Comparison of ENCODE assay signal across 8 cellular contexts in genomic region chr15:74907277-74907870, GRCh38. TPM values are rescaled to one million over a fixed set of nuclear protein-coding genes. Genes with fewer than 3 reads are reported as not detected.
DNase-seq lines count a peak whose midpoint lies in the region; ATAC-seq and TF ChIP-seq lines count a peak whose summit lies in the region.

No MANE protein-coding gene starts in this region.

- peak overlapping the region; percentile 96 to 97 for H3K27ac Mint-ChIP-seq in T-cell

- H4K20me1 ChIP-seq in GM23248 (ENCODE audit: insufficient read depth), result 0 out of 2 replicates have a peak, but pooled peaks cover 6% of the 10 kb centered on the region

- no peaks in the 10 kb centered on the region for H3K9me2 ChIP-seq in GM23248 (ENCODE audit: insufficient read depth)

- H3K9ac ChIP-seq in GM23248, result peak overlapping the region; percentile 96
- peak overlapping the region; percentile 67 for H3K9ac ChIP-seq in parathyroid adenoma

- H3K79me2 ChIP-seq in GM23248 (ENCODE audit: insufficient read depth) (peaks cover 37% of the 10 kb centered on the region), parathyroid adenoma (no peaks in the 10 kb centered on the region)

- 59 to 60% methylated on average over 6 of the region's 6 CpGs for WGBS in GM23248 (ENCODE audit: low coverage in 1 of 2, low lambda C conversion rate in 2 of 2, missing lambda C conversion rate in 2 of 2), 2 experiments

- H3K27me3 ChIP-seq in GM23248 (replicated peaks; ENCODE audit: insufficient read depth), result no peaks in the 10 kb centered on the region
- no peaks in the 10 kb centered on the region for H3K27me3 ChIP-seq in parathyroid adenoma (ENCODE audit: control insufficient read depth, insufficient read depth, low read length)

- H3K27ac ChIP-seq in GM23248 (peak overlapping the region; percentile 88), parathyroid adenoma (peak overlapping the region; percentile 90)

- H3K4me3 ChIP-seq in GM23248 (peak overlapping the region; percentile 98), foreskin fibroblast (ENCODE audit: low read depth in 1 of 2, low read length in 2 of 2) (peak overlapping the region; percentile 83 to 90), parathyroid adenoma (ENCODE audit: low read depth, low read length) (peak overlapping the region; percentile 74)

- H3K36me3 ChIP-seq in GM23248 (ENCODE audit: low read depth) (peaks cover 17% of the 10 kb centered on the region), parathyroid adenoma (ENCODE audit: control insufficient read depth, insufficient read depth, low read length) (no peaks in the 10 kb centered on the region)

- H3K9me3 ChIP-seq in GM23248 (ENCODE audit: low read depth) (no peaks in the 10 kb centered on the region), parathyroid adenoma (ENCODE audit: control insufficient read depth, low read length) (no peaks in the 10 kb centered on the region)

- H3K9me3 Mint-ChIP-seq in T-cell, result no peaks in the 10 kb centered on the region

- H3K4me1 Mint-ChIP-seq in T-cell, result peaks cover 35 to 40% (median 38%) of the 10 kb centered on the region in 3 donors

- POLR2A ChIA-PET in T-cell (lab: Charles Lee), result interaction anchor here in 1 of 2 donors (0.5 kb wide), 1 partner anchor 31 kb away, joined by 3 read pairs; the partner anchor contains the start of gene COX5A

- ATAC-seq in T-cell (replicated peaks in 1 of 4) (peak; percentile 3 to 11 (median 7)), HG03095 (IDR thresholded peaks at IDR 0.05; ENCODE audit: unreplicated experiment) (no peak), HG02885 (IDR thresholded peaks at IDR 0.05; ENCODE audit: poor library complexity, unreplicated experiment) (no peak)

- CTCF ChIA-PET in T-cell (lab: Charles Lee), result interaction anchor here in 1 of 2 donors (0.7 to 1.7 kb wide), 5 partner anchors 8 to 119 kb away, joined by 3 to 11 read pairs (median 5); partner anchors contain the start of gene ULK3

- no peak for TF ChIP-seq CTCF in foreskin fibroblast (IDR thresholded peaks at IDR 0.05; ENCODE audit: low read depth, low read length)
- no peak for TF ChIP-seq CTCF in parathyroid adenoma (IDR thresholded peaks at IDR 0.05)

- in situ Hi-C loops in GM23248 (cut with MboI), result no loop called here

- H2AFZ ChIP-seq in GM23248, result peak overlapping the region; percentile 100
- H2AFZ ChIP-seq in parathyroid adenoma, result peak overlapping the region; percentile 97

- peak overlapping the region; percentile 97 to 98 (median 98) for H3K4me3 Mint-ChIP-seq in T-cell

- peaks cover 12% of the 10 kb centered on the region for H3K4me1 ChIP-seq in GM23248 (ENCODE audit: insufficient read depth)
- H3K4me1 ChIP-seq in parathyroid adenoma, result peaks cover 5% of the 10 kb centered on the region

- DNase-seq in GM23248 (peak; percentile 65), T-cell (no peak), foreskin fibroblast (no peak), NCI-H526 treated with DMSO at 0.1 percent for 48 hours (lab: John Stamatoyannopoulos, UW) (no peak), CD1c-positive myeloid dendritic cell (ENCODE audit: extremely low spot score) (no peak)

- H3K4me2 ChIP-seq in GM23248 (ENCODE audit: unreplicated experiment), result peak overlapping the region; percentile 91
- H3K4me2 ChIP-seq in parathyroid adenoma (ENCODE audit: low read length), result peak overlapping the region; percentile 93

- H3K27me3 Mint-ChIP-seq in T-cell, result no peaks in the 10 kb centered on the region

- H3K36me3 Mint-ChIP-seq in T-cell, result peaks cover 21% of the 10 kb centered on the region

- H3F3A ChIP-seq in GM23248 (ENCODE audit: insufficient read depth), result peaks cover 16% of the 10 kb centered on the region

RNA-seq across cellular contexts. Expression of gene FAM219B, which starts 0.7 kb away (rescaled TPM):
- total RNA-seq in GM23248 (2014; rRNA removed; shearing (Covaris generic)), result 64.1 and 78.6 TPM in 2 replicates
- 38.1 and 39.6 TPM in 2 replicates for polyA plus RNA-seq in GM23248 (2016; fragmentation: Nextera tagmentation; extraction: Ambion mirVana)
- total RNA-seq in T-cell, result 100 to 1,000 TPM in 2 of 5 donors, 10 to 100 TPM in 3; 46.0 to 108 (median 96.6) TPM

RNA-seq across cellular contexts. Expression of gene MPI, which starts 17.5 kb away (rescaled TPM):
- 79.0 and 85.2 TPM in 2 replicates for total RNA-seq in GM23248 (2014; rRNA removed; shearing (Covaris generic))
- 34.8 and 41.2 TPM in 2 replicates for polyA plus RNA-seq in GM23248 (2016; fragmentation: Nextera tagmentation; extraction: Ambion mirVana)
- total RNA-seq in T-cell, result 10 to 100 TPM; 36.5 to 74.1 (median 66.1) TPM

RNA-seq across cellular contexts. Expression of gene COX5A, which starts 30.5 kb away (rescaled TPM):
- 48.2 and 65.3 TPM in 2 replicates for total RNA-seq in GM23248 (2014; rRNA removed; shearing (Covaris generic))
- polyA plus RNA-seq in GM23248 (2016; fragmentation: Nextera tagmentation; extraction: Ambion mirVana), result 315 and 321 TPM in 2 replicates
- 10 to 100 TPM; 58.5 to 83.1 (median 76.7) TPM for total RNA-seq in T-cell

RNA-seq across cellular contexts. Expression of gene SCAMP2, which starts 34.2 kb away (rescaled TPM):
- 28.7 and 49.2 TPM in 2 replicates for total RNA-seq in GM23248 (2014; rRNA removed; shearing (Covaris generic))
- 83.0 and 86.2 TPM in 2 replicates for polyA plus RNA-seq in GM23248 (2016; fragmentation: Nextera tagmentation; extraction: Ambion mirVana)
- total RNA-seq in T-cell, result 100 to 1,000 TPM in 3 of 5 donors, 10 to 100 TPM in 2; 76.8 to 141 (median 134) TPM

RNA-seq across cellular contexts. Expression of gene RPP25, which starts 49.2 kb away (rescaled TPM):
- 4.0 and 4.5 TPM in 2 replicates for total RNA-seq in GM23248 (2014; rRNA removed; shearing (Covaris generic))
- 3.4 and 3.6 TPM in 2 replicates for polyA plus RNA-seq in GM23248 (2016; fragmentation: Nextera tagmentation; extraction: Ambion mirVana)
- total RNA-seq in T-cell, result 1 to 10 TPM in 3 of 5 donors, under 1 TPM in 2; 0.79 to 4.2 (median 2.8) TPM

Comparison
In these comparisons a context has a peak if more than half of its experiments do, and no peak if none do; other contexts are left out.
1. ATAC-seq: peak in T-cell (4 of 4); none in HG03095 (single experiment) and HG02885 (single experiment).
2. Peak in every context shown above with its lines, with median percentiles within 50 percentile points of each other: H3K4me3 ChIP-seq.